In the genomic region with DNA sequence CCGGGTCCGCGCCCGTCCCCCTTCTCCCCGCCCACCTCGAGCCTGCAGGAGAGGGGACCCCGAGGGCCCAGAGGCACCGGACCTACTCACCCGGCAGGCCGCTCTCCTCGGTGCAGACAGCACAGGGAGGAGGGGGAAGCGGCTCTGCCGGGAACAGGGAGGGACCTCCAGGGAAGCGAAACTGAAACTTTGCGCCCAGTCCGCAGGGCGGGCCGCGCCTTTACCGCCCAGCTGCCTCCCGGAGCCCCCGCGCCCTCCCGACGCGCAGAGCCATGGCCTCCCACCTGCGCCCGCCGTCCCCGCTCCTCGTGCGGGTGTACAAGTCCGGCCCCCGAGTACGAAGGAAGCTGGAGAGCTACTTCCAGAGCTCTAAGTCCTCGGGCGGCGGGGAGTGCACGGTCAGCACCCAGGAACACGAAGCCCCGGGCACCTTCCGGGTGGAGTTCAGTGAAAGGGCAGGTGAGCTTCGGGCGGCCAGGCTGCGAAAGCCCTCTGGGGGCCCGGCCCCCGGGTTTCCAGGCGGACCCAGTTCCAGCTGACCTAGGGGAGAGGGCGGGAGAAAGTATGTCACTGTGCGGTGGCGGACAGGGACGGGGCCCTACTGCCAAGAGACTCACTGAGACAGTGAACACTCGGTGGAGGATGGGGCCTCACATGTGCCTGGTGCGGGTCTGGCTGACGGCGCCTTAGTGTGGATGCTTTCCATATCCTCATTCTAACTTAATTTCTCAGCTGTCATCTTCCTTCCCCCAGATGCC, we compare ENCODE assay signal across 8 cellular contexts. TPM values are rescaled to one million over a fixed set of nuclear protein-coding genes. Genes with fewer than 3 reads are reported as not detected.
DNase-seq lines count a peak whose midpoint lies in the region; ATAC-seq and TF ChIP-seq lines count a peak whose summit lies in the region.

A gene (plus strand): TSS at position 184 of the 758 bp plus-strand sequence. CDS start 89 bp downstream, at position 273.
A gene (minus strand): TSS at position 146 of the 758 bp plus-strand sequence. CDS start 4,680 bp downstream, outside the sequence.

- no peaks in the 10 kb centered on the region for H3K36me3 ChIP-seq in cardiac muscle cell
- H3K36me3 ChIP-seq in tibial nerve, result peaks cover 0 to 35% (median 0%) of the 10 kb centered on the region in 3 donors

- 0% methylated on average over 52 to 56 of the region's 56 CpGs for WGBS in adipose tissue, 3 donors
- 0 to 1% methylated on average over 31 to 55 of the region's 56 CpGs for WGBS in tibial nerve, 2 donors

- H3K27ac Mint-ChIP-seq in T-cell, result peak within 1 kb of the TSS; percentile 97 to 100

- peak in 1 of 2 donors; percentile 48 for TF ChIP-seq POLR2A in tibial nerve (IDR thresholded peaks at IDR 0.05)

- peak within 1 kb of the TSS; percentile 92 to 98 (median 95) for H3K4me3 Mint-ChIP-seq in T-cell

- peak; percentile 88 to 93 (median 90) for ATAC-seq in T-cell (replicated peaks in 1 of 4)

- H3K4me1 Mint-ChIP-seq in T-cell, result peaks cover 80 to 90% (median 81%) of the 10 kb centered on the region in 3 donors

- H3K9me3 ChIP-seq in cardiac muscle cell (ENCODE audit: low read depth) (no peaks in the 10 kb centered on the region), tibial nerve (no peaks in the 10 kb centered on the region)

- no peaks in the 10 kb centered on the region for H3K4me1 ChIP-seq in cardiac muscle cell (ENCODE audit: low read depth)
- peaks cover 0 to 48% (median 21%) of the 10 kb centered on the region in 4 donors for H3K4me1 ChIP-seq in tibial nerve

- DNase-seq in GM03348 (ENCODE audit: low spot score) (peak; percentile 95), HEK293T (ENCODE audit: extremely low spot score) (peak; percentile 60), NAMALWA (ENCODE audit: low spot score) (peak; percentile 64), T-cell (peak; percentile 46 to 80 (median 70)), cardiac muscle cell (ENCODE audit: low read depth in 1 of 2, low spot score in 1 of 2) (peak; percentile 70 to 84), pons (ENCODE audit: low spot score) (peak; percentile 64), tibial nerve (ENCODE audit: low spot score in 2 of 2) (peak; percentile 59 to 60)

- CTCF ChIA-PET in HEK293T (lab: Yijun Ruan, JAX), result interaction anchor here (0.8 to 1.0 kb wide), 2 partner anchors 115 to 463 kb away, joined by 4 to 5 read pairs; a partner anchor contains a TSS
- CTCF ChIA-PET in T-cell (lab: Charles Lee), result interaction anchor here (0.8 to 8.0 kb wide), 6 partner anchors 12 to 1968 kb away, joined by 3 to 112 read pairs (median 4); a partner anchor contains a TSS

- no peaks in the 10 kb centered on the region for H3K9me3 Mint-ChIP-seq in T-cell

- H3K27me3 Mint-ChIP-seq in T-cell, result no peaks in the 10 kb centered on the region

- peak within 1 kb of the TSS; percentile 24 for H3K4me3 ChIP-seq in cardiac muscle cell
- peak within 1 kb of the TSS; percentile 83 to 87 (median 84) for H3K4me3 ChIP-seq in tibial nerve

- H3K27ac ChIP-seq in adipose tissue (ENCODE audit: low read depth, low read length) (peak within 1 kb of the TSS; percentile 80), cardiac muscle cell (no peak within 1 kb of the TSS), tibial nerve (peak within 1 kb of the TSS; percentile 94 to 97 (median 96))

- peak in 1 of 2 donors; percentile 89 for TF ChIP-seq EP300 in tibial nerve (IDR thresholded peaks at IDR 0.05)

- TF ChIP-seq CTCF in cardiac muscle cell (IDR thresholded peaks at IDR 0.05; ENCODE audit: low read depth, low read length) (no peak), tibial nerve (IDR thresholded peaks at IDR 0.05) (no peak)

- H3K27me3 ChIP-seq in cardiac muscle cell (peaks cover 16% of the 10 kb centered on the region), tibial nerve (no peaks in the 10 kb centered on the region)

- POLR2A ChIA-PET in HEK293T (lab: Yijun Ruan, JAX) (interaction anchor here (0.6 to 1.8 kb wide), 9 partner anchors 10 to 180 kb away, joined by 3 to 10 read pairs (median 3); a partner anchor contains a TSS), T-cell (lab: Charles Lee) (interaction anchor here (0.6 kb wide), 3 partner anchors 59 to 700 kb away, joined by 5 to 8 read pairs (median 6); no protein-coding TSS in a partner anchor)

- peaks cover 37% of the 10 kb centered on the region for H3K36me3 Mint-ChIP-seq in T-cell

TF ChIP-seq in HEK293T, 16 proteins besides CTCF, POLR2A, EP300 and RAD21:
- TF ChIP-seq ZNF384 (IDR thresholded peaks at IDR 0.05), result no peak
- TF ChIP-seq L3MBTL2 (conservative IDR thresholded peaks at IDR 0.05), result peak; percentile 95

RNA-seq across cellular contexts. Expression of the first gene that starts in this region (rescaled TPM):
- total RNA-seq in T-cell (10 to 100 TPM; 35.1 to 56.2 (median 49.8) TPM), cardiac muscle cell (0.14 and 0.33 TPM in 2 replicates), tibial nerve (10 to 100 TPM; 14.9 to 23.2 (median 18.9) TPM)
- polyA plus RNA-seq in adipose tissue (10 to 100 TPM in 2 of 3 donors, 1 to 10 TPM in 1; 9.6 to 11.8 (median 11.4) TPM), cardiac muscle cell (0.04 and 0.22 TPM in 2 replicates)

RNA-seq across cellular contexts. Expression of the second gene that starts in this region (rescaled TPM):
- total RNA-seq in T-cell, result 10 to 100 TPM; 20.2 to 43.0 (median 24.3) TPM
- 10 to 100 TPM; 15.7 to 32.6 (median 19.2) TPM for polyA plus RNA-seq in adipose tissue
- total RNA-seq in cardiac muscle cell, result 0.25 and 0.42 TPM in 2 replicates
- polyA plus RNA-seq in cardiac muscle cell, result 0.56 and 0.60 TPM in 2 replicates
- total RNA-seq in tibial nerve, result 10 to 100 TPM; 16.1 to 32.6 (median 22.4) TPM

Comparison
In these comparisons a context has a peak if more than half of its experiments do, and no peak if none do; other contexts are left out.
1. RNA of the first gene that starts in this region (total RNA-seq): 35.1 to 56.2 TPM in T-cell and 14.9 to 23.2 TPM in tibial nerve; 0.14 to 0.33 TPM in cardiac muscle cell; every median in the first group is over 10 times any median in the second.
2. RNA of the second gene that starts in this region (total RNA-seq): 16.1 to 32.6 TPM in tibial nerve and 20.2 to 43.0 TPM in T-cell; 0.25 to 0.42 TPM in cardiac muscle cell; every median in the first group is over 10 times any median in the second.
3. RNA of the second gene that starts in this region (polyA plus RNA-seq): 15.7 to 32.6 TPM in adipose tissue; 0.56 to 0.60 TPM in cardiac muscle cell; every median in the first group is over 10 times any median in the second.
4. Peak in DNase-seq and H3K4me3 ChIP-seq in cardiac muscle cell; RNA of the genes that start here not detected or under 1 TPM.
5. Peak in every context shown above with its lines, with median percentiles within 50 percentile points of each other: DNase-seq.